ENCODE assay signal across 11 cellular contexts in the genomic region with DNA sequence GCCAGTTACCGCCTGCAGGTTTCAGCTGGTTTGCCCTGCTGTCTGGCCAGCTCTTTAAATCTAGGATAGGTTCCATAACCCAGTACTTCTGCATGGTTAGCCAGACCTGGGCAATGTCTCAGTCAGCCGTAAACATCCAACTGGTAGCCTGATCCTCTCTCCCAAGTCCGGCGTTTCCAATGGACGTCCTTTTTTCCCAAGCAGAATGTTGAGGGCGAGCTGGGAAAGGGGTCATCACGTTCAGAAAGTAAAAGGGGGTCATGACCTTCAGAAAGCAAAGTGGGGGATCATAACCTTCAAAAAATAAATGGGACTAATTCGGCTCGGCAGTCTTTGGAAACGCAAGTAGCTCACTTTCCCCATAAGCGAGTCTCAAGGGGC. TPM values are rescaled to one million over a fixed set of nuclear protein-coding genes. Genes with fewer than 3 reads are reported as not detected.
A peak's percentile ranks its signal among the peaks of the same experiment; 100 is the strongest.
DNase-seq lines count a peak whose midpoint lies in the region; ATAC-seq, FAIRE-seq and TF ChIP-seq lines count a peak whose summit lies in the region.
"Had no signal": no experiment of that assay in that cellular context is flagged by ENCODE, and none has a peak within 500 bp of the region (broad histone marks: within the 10 kb centered on the region; RNA-seq: fewer than 3 reads in every experiment).

No MANE protein-coding gene starts in this region.

- H3K4me1 ChIP-seq in Caco-2 (peaks cover 9% of the 10 kb centered on the region; the same call in 1 of the 2 replicates), HUES64 (ENCODE audit: insufficient read depth, low read length) (peaks cover 4% of the 10 kb centered on the region; the same call in 1 of the 2 replicates), duodenal mucosa (ENCODE audit: control insufficient read depth in 1 of 2, insufficient read depth in 2 of 2, low read length in 2 of 2) (peaks cover 3 to 4% of the 10 kb centered on the region in 2 donors), osteoblast (ENCODE audit: insufficient read depth, low read length) (no peaks in the 10 kb centered on the region)

- H2AFZ ChIP-seq in osteoblast (ENCODE audit: low read length): peak overlapping the region; percentile 86

- H3K9me3 ChIP-seq in Caco-2 (no peaks in the 10 kb centered on the region), HUES64 (ENCODE audit: insufficient read depth, low read depth, low read length) (no peaks in the 10 kb centered on the region), duodenal mucosa (ENCODE audit: control insufficient read depth in 1 of 2, low read length in 2 of 2) (no peaks in the 10 kb centered on the region), osteoblast (ENCODE audit: low read depth, low read length) (no peaks in the 10 kb centered on the region)
- H3K9me3 ChIP-seq: adrenal gland had no signal

- FAIRE-seq in RCC 7860 (lab: Jason Lieb, UNC) (no peak), urothelium cell line (lab: Jason Lieb, UNC) (no peak)

- no peaks in the 10 kb centered on the region for H3K27me3 ChIP-seq in Caco-2 (replicated peaks; ENCODE audit: control insufficient read depth, insufficient read depth, low read length)
- peaks cover 10% of the 10 kb centered on the region; the same call in 1 of the 2 replicates for H3K27me3 ChIP-seq in HUES64 (ENCODE audit: insufficient read depth, low read length)
- no peaks in the 10 kb centered on the region for H3K27me3 ChIP-seq in duodenal mucosa (ENCODE audit: control insufficient read depth in 1 of 2, insufficient read depth in 2 of 2, low read length in 2 of 2)
- peaks cover 17% of the 10 kb centered on the region for H3K27me3 ChIP-seq in osteoblast (ENCODE audit: insufficient read depth, low read length)
- H3K27me3 ChIP-seq: adrenal gland had no signal

- H3K27ac ChIP-seq in HUES64 (ENCODE audit: low read depth, low read length): no peak overlapping the region
- H3K27ac ChIP-seq in duodenal mucosa (ENCODE audit: low read depth, low read length): no peak overlapping the region
- H3K27ac ChIP-seq in osteoblast (ENCODE audit: low read depth, low read length): no peak overlapping the region
- H3K27ac ChIP-seq: adrenal gland had no signal

- TF ChIP-seq CTCF in Caco-2 (IDR thresholded peaks at IDR 0.05; ENCODE audit: insufficient read depth in 1 of 2, low read depth in 1 of 2, low read length in 1 of 2, severe bottlenecking in 1 of 2, unreplicated experiment in 1 of 2) (no peak), osteoblast (IDR thresholded peaks at IDR 0.05; ENCODE audit: extremely low read depth, low read depth, low read length) (no peak)

- BruUV-seq in Caco-2 (replicated peaks; lab: Mats Ljungman, UMichigan): no TSS peak

- H3K4me1 Mint-ChIP-seq in Caco-2 (ENCODE audit: low read depth, unreplicated experiment): peaks cover 11% of the 10 kb centered on the region

- DNase-seq in Caco-2 (no peak), osteoblast (ENCODE audit: insufficient read length, low spot score, missing footprints) (no peak), RCC 7860 (ENCODE audit: low spot score) (no peak), urothelium cell line (ENCODE audit: low spot score) (no peak)
- DNase-seq: DMS79, MV-4-11 had no signal

- H3K27me3 Mint-ChIP-seq in Caco-2 (ENCODE audit: insufficient read depth, unreplicated experiment): no peaks in the 10 kb centered on the region

- ATAC-seq in HG02981 (IDR thresholded peaks at IDR 0.05; ENCODE audit: unreplicated experiment) (no peak), HG02885 (IDR thresholded peaks at IDR 0.05; ENCODE audit: poor library complexity, unreplicated experiment) (no peak)

- H3K79me2 ChIP-seq in osteoblast (ENCODE audit: insufficient read depth, low read length): no peaks in the 10 kb centered on the region

- H3K4me3 Mint-ChIP-seq in Caco-2 (ENCODE audit: unreplicated experiment): peak overlapping the region; percentile 82

- H3K36me3 Mint-ChIP-seq in Caco-2 (ENCODE audit: insufficient read depth, unreplicated experiment): peaks cover 8% of the 10 kb centered on the region

- H3K9ac ChIP-seq in HUES64 (ENCODE audit: low read depth, low read length): no peak overlapping the region
- peak overlapping the region; percentile 41 to 69 for H3K9ac ChIP-seq in duodenal mucosa (ENCODE audit: low read depth in 1 of 2, low read length in 2 of 2)

- POLR2A ChIA-PET in Caco-2 (lab: Charles Lee): interaction anchor here (0.9 to 1.9 kb wide), 3 partner anchors 38 to 80 kb away, joined by 3 to 12 read pairs (median 3); a partner anchor contains a TSS

- peak overlapping the region; percentile 63 for H3K27ac Mint-ChIP-seq in Caco-2 (ENCODE audit: unreplicated experiment)

- H3K4me3 ChIP-seq in Caco-2 (ENCODE audit: low read depth, low read length) (peak overlapping the region; percentile 83), HUES64 (ENCODE audit: low read length) (peak overlapping the region; percentile 46; the same call in 1 of the 2 replicates), duodenal mucosa (ENCODE audit: low read depth in 1 of 2, low read length in 2 of 2) (peak overlapping the region; percentile 81 to 82), osteoblast (ENCODE audit: insufficient read depth, low read length) (peak overlapping the region; percentile 65)

- H3K36me3 ChIP-seq in Caco-2 (ENCODE audit: control insufficient read depth, insufficient read depth, low read length): no peaks in the 10 kb centered on the region
- H3K36me3 ChIP-seq in HUES64 (ENCODE audit: insufficient read depth, low read length): no peaks in the 10 kb centered on the region
- no peaks in the 10 kb centered on the region for H3K36me3 ChIP-seq in duodenal mucosa (ENCODE audit: control insufficient read depth in 1 of 2, insufficient read depth in 2 of 2, low read length in 2 of 2)
- no peaks in the 10 kb centered on the region for H3K36me3 ChIP-seq in osteoblast (ENCODE audit: insufficient read depth, low read length)
- H3K36me3 ChIP-seq: adrenal gland had no signal

- no peaks in the 10 kb centered on the region for H4K20me1 ChIP-seq in osteoblast (ENCODE audit: insufficient read depth, low read length)

- CTCF ChIA-PET in Caco-2 (lab: Charles Lee): interaction anchor here (0.6 to 3.6 kb wide), 15 partner anchors 10 to 295 kb away, joined by 3 to 70 read pairs (median 6); a partner anchor contains a TSS

- H3K4me2 ChIP-seq in osteoblast (ENCODE audit: insufficient read depth, low read length): peak overlapping the region; percentile 76

- intact Hi-C loops in Caco-2 (cut with micrococcal nuclease; ENCODE audit: unreplicated experiment): loop anchor here (1.0 to 2.0 kb wide), 3 partner anchors 45 to 83 kb away; no protein-coding TSS in a partner anchor

- H3K9me3 Mint-ChIP-seq in Caco-2 (ENCODE audit: unreplicated experiment): no peaks in the 10 kb centered on the region

- 94% methylated on average over 11 of the region's 11 CpGs for WGBS in HUES64

RNA-seq across cellular contexts. Expression of a gene that starts 0.4 kb away (rescaled TPM):
- total RNA-seq in Caco-2 (2022) (13.4 and 15.0 TPM in 2 replicates), osteoblast (0.72 and 0.88 TPM in 2 replicates)
- polyA plus RNA-seq in HUES64 (2013, experiment 1 of 2): not detected
- not detected for polyA plus RNA-seq in HUES64 (2013, experiment 2 of 2)

RNA-seq across cellular contexts. Expression of a gene that starts 39.1 kb away (rescaled TPM):
- total RNA-seq in Caco-2 (2022) (140 and 141 TPM in 2 replicates), osteoblast (77.8 and 79.3 TPM in 2 replicates)
- 43.3 TPM for polyA plus RNA-seq in HUES64 (2013, experiment 1 of 2)
- 57.0 TPM for polyA plus RNA-seq in HUES64 (2013, experiment 2 of 2)
